Comparison of ENCODE assay signal across 9 cellular contexts in genomic region chr4:99808260-99808857, GRCh38. TPM values are rescaled to one million over a fixed set of nuclear protein-coding genes. Genes with fewer than 3 reads are reported as not detected.
A peak's percentile ranks its signal among the peaks of the same experiment; 100 is the strongest.
DNase-seq lines count a peak whose midpoint lies in the region; ATAC-seq, FAIRE-seq and TF ChIP-seq lines count a peak whose summit lies in the region.
"Had no signal": no experiment of that assay in that cellular context is flagged by ENCODE, and none has a peak within 500 bp of the region (broad histone marks: within the 10 kb centered on the region; RNA-seq: fewer than 3 reads in every experiment).

No MANE protein-coding gene starts in this region.

- H3K4me3 ChIP-seq in WI38 (ENCODE audit: low read depth, low read length) (no peak overlapping the region), bronchial epithelial cell (ENCODE audit: low read depth, low read length) (no peak overlapping the region), liver (ENCODE audit: low read depth in 1 of 3, low read length in 3 of 3) (no peak overlapping the region)
- H3K4me3 ChIP-seq: BLaER1 had no signal

- TF ChIP-seq RAD21 in liver (IDR thresholded peaks at IDR 0.05): peak; percentile 94 to 96

- no peaks in the 10 kb centered on the region for H3K4me1 ChIP-seq in liver (ENCODE audit: control insufficient read depth in 4 of 4, insufficient read depth in 4 of 4, low read length in 3 of 4)
- H3K4me1 ChIP-seq: BLaER1 had no signal

- WGBS in liver: 23% methylated on average over 13 of the region's 13 CpGs

- no peaks in the 10 kb centered on the region for H3K9me3 ChIP-seq in liver (ENCODE audit: control insufficient read depth in 4 of 4, low read length in 3 of 4)
- H3K9me3 ChIP-seq: BLaER1 had no signal

- FAIRE-seq in bronchial epithelial cell (lab: Jason Lieb, UNC): no peak

- TF ChIP-seq CTCF in WI38 (IDR thresholded peaks at IDR 0.05; ENCODE audit: low read depth, low read length) (peak; percentile 59), bronchial epithelial cell (IDR thresholded peaks at IDR 0.05; ENCODE audit: insufficient read depth, low read length, severe bottlenecking) (peak; percentile 73), liver (IDR thresholded peaks at IDR 0.05; ENCODE audit: low read depth, low read length, missing input control) (peak; percentile 79)

- H3K27me3 ChIP-seq in bronchial epithelial cell (ENCODE audit: control insufficient read depth, insufficient read depth, low read length): no peaks in the 10 kb centered on the region
- H3K27me3 ChIP-seq in liver (ENCODE audit: control insufficient read depth in 4 of 4, insufficient read depth in 4 of 4, low read length in 3 of 4): no peaks in the 10 kb centered on the region
- H3K27me3 ChIP-seq: BLaER1 had no signal

- no peaks in the 10 kb centered on the region for H3K36me3 ChIP-seq in bronchial epithelial cell (ENCODE audit: control insufficient read depth, insufficient read depth, low read length)
- H3K36me3 ChIP-seq in liver (ENCODE audit: control insufficient read depth in 4 of 4, insufficient read depth in 3 of 4, low read depth in 1 of 4, low read length in 3 of 4): no peaks in the 10 kb centered on the region
- H3K36me3 ChIP-seq: BLaER1 had no signal

- no peak overlapping the region for H3K27ac ChIP-seq in liver (ENCODE audit: low read depth in 1 of 2, low read length in 2 of 2)
- H3K27ac ChIP-seq: BLaER1 had no signal

- ATAC-seq in HG02571 (IDR thresholded peaks at IDR 0.05; ENCODE audit: unreplicated experiment): peak; percentile 91

- peak; percentile 19 to 59 (median 33) for DNase-seq in NCI-H1417 (lab: John Stamatoyannopoulos, UW)
- no peak for DNase-seq in NCI-H1417 treated with DMSO at 0.1 percent for 48 hours (lab: John Stamatoyannopoulos, UW)
- DNase-seq in MV-4-11 (lab: John Stamatoyannopoulos, UW): peak; percentile 15
- peak; percentile 55 for DNase-seq in bronchial epithelial cell (ENCODE audit: low read depth)
- DNase-seq in stimulated activated CD8-positive, alpha-beta memory T cell treated with anti-CD3 and anti-CD28 coated beads, Interleukin-2, amount 100 ng/mL, for 48 hours (ENCODE audit: low read depth in 2 of 2): peak; percentile 23 to 61

- no peak overlapping the region for H3K9ac ChIP-seq in liver (ENCODE audit: low read depth in 1 of 2, low read length in 2 of 2)
- H3K9ac ChIP-seq: BLaER1 had no signal

TF ChIP-seq in liver, 16 proteins besides CTCF, POLR2A, EP300 and RAD21:
- TF ChIP-seq FOXA2 (IDR thresholded peaks at IDR 0.05) (no peak), ATF3 (IDR thresholded peaks at IDR 0.05) (no peak), TAF1 (conservative IDR thresholded peaks at IDR 0.05) (no peak), FOXA1 (IDR thresholded peaks at IDR 0.05) (no peak), HNF4G (IDR thresholded peaks at IDR 0.05) (peak; percentile 9), REST (IDR thresholded peaks at IDR 0.05) (no peak)

RNA-seq across cellular contexts. Expression of gene DAPP1, which starts 8.3 kb away (rescaled TPM):
- 31.3 and 58.0 TPM in 2 replicates for total RNA-seq in bronchial epithelial cell
- 1 to 10 TPM; 1.1 to 4.8 TPM for total RNA-seq in liver
- polyA plus RNA-seq in liver: under 1 TPM; 0.53 to 0.74 TPM
